Comparison of ENCODE assay signal across 1 cellular context in the genomic region with DNA sequence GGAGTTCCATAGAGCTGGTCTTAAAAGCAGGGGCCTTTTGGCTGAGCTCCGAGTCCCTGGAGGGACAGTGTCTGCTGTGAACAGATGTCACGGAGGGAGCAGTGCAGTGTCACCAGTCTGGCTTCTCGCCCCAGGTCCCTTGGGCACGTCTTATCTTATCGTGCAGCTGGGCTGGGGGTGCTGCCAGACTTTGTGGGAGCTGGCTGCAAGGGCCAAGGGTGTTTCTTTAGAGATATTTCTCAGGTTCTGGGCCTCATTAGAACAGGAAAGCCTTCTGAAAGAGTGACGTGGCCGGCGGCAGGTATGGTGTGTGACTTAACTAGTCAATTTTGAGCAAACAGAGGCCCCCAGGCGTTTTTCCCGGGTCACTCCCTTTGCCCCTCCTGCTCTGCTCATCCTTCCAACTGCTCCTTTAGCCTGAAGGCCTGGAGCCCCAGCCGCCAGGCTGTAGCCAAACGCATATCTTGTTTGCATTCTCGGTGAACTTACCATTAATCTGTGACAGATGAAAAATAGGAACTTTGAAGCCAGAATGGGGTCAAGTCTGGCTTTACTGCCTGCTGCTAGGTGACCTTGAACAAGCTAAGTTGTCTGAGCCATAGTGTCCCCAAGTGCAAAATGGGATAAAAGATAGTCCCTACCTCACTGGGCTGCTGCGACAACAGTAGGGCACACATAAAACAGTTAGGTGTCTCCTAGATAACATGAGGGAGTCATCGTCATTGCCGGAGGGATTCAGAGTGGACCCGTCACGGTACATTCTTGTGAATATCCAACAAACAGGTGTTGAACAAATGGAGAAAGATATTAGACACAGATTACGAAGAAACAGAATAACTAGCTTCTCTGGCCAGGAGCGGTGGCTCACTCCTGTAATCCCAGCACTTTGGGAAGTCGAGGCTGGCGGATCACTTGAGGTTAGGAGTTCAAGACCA.
A peak's percentile ranks its signal among the peaks of the same experiment; 100 is the strongest.
TF ChIP-seq lines count a peak whose summit lies in the region.

No MANE protein-coding gene starts in this region.

TF ChIP-seq in K562, 482 proteins besides CTCF, POLR2A, EP300 and RAD21 (continued from another document and continues in another):
- TF ChIP-seq, protein P1, sequence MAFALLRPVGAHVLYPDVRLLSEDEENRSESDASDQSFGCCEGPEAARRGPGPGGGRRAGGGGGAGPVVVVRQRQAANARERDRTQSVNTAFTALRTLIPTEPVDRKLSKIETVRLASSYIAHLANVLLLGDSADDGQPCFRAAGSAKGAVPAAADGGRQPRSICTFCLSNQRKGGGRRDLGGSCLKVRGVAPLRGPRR (CRISPR knock-in tag; IDR thresholded peaks at IDR 0.05): no peak
- peak; percentile 22; the same call in 1 of the 2 replicates for TF ChIP-seq NR2C1 (IDR thresholded peaks at IDR 0.05)
- TF ChIP-seq NR2C1 (tag; IDR thresholded peaks at IDR 0.05): no peak; the same call in 1 of the 2 replicates
- no peak for TF ChIP-seq ZNF140 (CRISPR knock-in tag; IDR thresholded peaks at IDR 0.05)
- no peak for TF ChIP-seq HNRNPH1 (optimal IDR thresholded peaks at IDR 0.05; ENCODE audit: low read depth, low read length)
- TF ChIP-seq ZNF239 (CRISPR knock-in tag; IDR thresholded peaks at IDR 0.05): no peak
- TF ChIP-seq KLF6 (CRISPR knock-in tag; IDR thresholded peaks at IDR 0.05; ENCODE audit: borderline replicate concordance): no peak
- no peak for TF ChIP-seq SMC3 (conservative IDR thresholded peaks at IDR 0.05; ENCODE audit: insufficient read depth, low read depth, low read length)
- no peak for TF ChIP-seq PHF20 (IDR thresholded peaks at IDR 0.05; ENCODE audit: partially characterized antibody)
- no peak; the same call in 1 of the 2 replicates for TF ChIP-seq NCOA1 (IDR thresholded peaks at IDR 0.05; ENCODE audit: low read depth)
- peak; percentile 98 for TF ChIP-seq GATA2 (CRISPR knock-in tag; IDR thresholded peaks at IDR 0.05)
- TF ChIP-seq, protein P2, sequence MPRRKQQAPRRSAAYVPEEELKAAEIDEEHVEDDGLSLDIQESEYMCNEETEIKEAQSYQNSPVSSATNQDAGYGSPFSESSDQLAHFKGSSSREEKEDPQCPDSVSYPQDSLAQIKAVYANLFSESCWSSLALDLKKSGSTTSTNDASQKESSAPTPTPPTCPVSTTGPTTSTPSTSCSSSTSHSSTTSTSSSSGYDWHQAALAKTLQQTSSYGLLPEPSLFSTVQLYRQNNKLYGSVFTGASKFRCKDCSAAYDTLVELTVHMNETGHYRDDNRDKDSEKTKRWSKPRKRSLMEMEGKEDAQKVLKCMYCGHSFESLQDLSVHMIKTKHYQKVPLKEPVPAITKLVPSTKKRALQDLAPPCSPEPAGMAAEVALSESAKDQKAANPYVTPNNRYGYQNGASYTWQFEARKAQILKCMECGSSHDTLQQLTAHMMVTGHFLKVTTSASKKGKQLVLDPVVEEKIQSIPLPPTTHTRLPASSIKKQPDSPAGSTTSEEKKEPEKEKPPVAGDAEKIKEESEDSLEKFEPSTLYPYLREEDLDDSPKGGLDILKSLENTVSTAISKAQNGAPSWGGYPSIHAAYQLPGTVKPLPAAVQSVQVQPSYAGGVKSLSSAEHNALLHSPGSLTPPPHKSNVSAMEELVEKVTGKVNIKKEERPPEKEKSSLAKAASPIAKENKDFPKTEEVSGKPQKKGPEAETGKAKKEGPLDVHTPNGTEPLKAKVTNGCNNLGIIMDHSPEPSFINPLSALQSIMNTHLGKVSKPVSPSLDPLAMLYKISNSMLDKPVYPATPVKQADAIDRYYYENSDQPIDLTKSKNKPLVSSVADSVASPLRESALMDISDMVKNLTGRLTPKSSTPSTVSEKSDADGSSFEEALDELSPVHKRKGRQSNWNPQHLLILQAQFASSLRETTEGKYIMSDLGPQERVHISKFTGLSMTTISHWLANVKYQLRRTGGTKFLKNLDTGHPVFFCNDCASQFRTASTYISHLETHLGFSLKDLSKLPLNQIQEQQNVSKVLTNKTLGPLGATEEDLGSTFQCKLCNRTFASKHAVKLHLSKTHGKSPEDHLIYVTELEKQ (CRISPR knock-in tag; IDR thresholded peaks at IDR 0.05): no peak
- no peak for TF ChIP-seq TSC22D4 (tag; IDR thresholded peaks at IDR 0.05)
- TF ChIP-seq, protein P3, sequence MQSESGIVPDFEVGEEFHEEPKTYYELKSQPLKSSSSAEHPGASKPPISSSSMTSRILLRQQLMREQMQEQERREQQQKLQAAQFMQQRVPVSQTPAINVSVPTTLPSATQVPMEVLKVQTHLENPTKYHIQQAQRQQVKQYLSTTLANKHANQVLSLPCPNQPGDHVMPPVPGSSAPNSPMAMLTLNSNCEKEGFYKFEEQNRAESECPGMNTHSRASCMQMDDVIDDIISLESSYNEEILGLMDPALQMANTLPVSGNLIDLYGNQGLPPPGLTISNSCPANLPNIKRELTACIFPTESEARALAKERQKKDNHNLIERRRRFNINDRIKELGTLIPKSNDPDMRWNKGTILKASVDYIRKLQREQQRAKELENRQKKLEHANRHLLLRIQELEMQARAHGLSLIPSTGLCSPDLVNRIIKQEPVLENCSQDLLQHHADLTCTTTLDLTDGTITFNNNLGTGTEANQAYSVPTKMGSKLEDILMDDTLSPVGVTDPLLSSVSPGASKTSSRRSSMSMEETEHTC (IDR thresholded peaks at IDR 0.05): peak; percentile 65; the same call in 1 of the 2 replicates
- TF ChIP-seq, protein P4, sequence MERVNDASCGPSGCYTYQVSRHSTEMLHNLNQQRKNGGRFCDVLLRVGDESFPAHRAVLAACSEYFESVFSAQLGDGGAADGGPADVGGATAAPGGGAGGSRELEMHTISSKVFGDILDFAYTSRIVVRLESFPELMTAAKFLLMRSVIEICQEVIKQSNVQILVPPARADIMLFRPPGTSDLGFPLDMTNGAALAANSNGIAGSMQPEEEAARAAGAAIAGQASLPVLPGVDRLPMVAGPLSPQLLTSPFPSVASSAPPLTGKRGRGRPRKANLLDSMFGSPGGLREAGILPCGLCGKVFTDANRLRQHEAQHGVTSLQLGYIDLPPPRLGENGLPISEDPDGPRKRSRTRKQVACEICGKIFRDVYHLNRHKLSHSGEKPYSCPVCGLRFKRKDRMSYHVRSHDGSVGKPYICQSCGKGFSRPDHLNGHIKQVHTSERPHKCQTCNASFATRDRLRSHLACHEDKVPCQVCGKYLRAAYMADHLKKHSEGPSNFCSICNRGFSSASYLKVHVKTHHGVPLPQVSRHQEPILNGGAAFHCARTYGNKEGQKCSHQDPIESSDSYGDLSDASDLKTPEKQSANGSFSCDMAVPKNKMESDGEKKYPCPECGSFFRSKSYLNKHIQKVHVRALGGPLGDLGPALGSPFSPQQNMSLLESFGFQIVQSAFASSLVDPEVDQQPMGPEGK (CRISPR knock-in tag; IDR thresholded peaks at IDR 0.05; ENCODE audit: borderline replicate concordance): no peak
- TF ChIP-seq BHLHE40 (IDR thresholded peaks at IDR 0.05; ENCODE audit: low read length): peak; percentile 77
- TF ChIP-seq LCOR (CRISPR knock-in tag; IDR thresholded peaks at IDR 0.05): peak; percentile 75; the same call in 1 of the 2 replicates
- peak; percentile 82 for TF ChIP-seq ZFX (CRISPR knock-in tag; IDR thresholded peaks at IDR 0.05)
- peak; percentile 72 for TF ChIP-seq ZNF584 (CRISPR knock-in tag; IDR thresholded peaks at IDR 0.05; ENCODE audit: low read depth)
- no peak for TF ChIP-seq SRSF9 (IDR thresholded peaks at IDR 0.05; ENCODE audit: borderline replicate concordance, low read depth, low read length)
- no peak for TF ChIP-seq CBFB (CRISPR knock-in tag; IDR thresholded peaks at IDR 0.05)
- no peak for TF ChIP-seq HNRNPLL (IDR thresholded peaks at IDR 0.05; ENCODE audit: low read depth, low read length, poor library complexity, severe bottlenecking)
- peak; percentile 96 for TF ChIP-seq MTA2 (IDR thresholded peaks at IDR 0.05; ENCODE audit: low read depth)
- TF ChIP-seq KLF10 (CRISPR knock-in tag; IDR thresholded peaks at IDR 0.05): no peak
- TF ChIP-seq PRMT5 (CRISPR knock-in tag; IDR thresholded peaks at IDR 0.05): no peak
- no peak; the same call in none of the 2 replicates for TF ChIP-seq MAFG (tag; conservative IDR thresholded peaks at IDR 0.05)
- no peak for TF ChIP-seq ZFP30 (CRISPR knock-in tag; IDR thresholded peaks at IDR 0.05; ENCODE audit: borderline replicate concordance)
- peak; percentile 93 for TF ChIP-seq SOX6 (IDR thresholded peaks at IDR 0.05)
- no peak for TF ChIP-seq STAG1 (CRISPR knock-in tag; IDR thresholded peaks at IDR 0.05; ENCODE audit: borderline replicate concordance)
- TF ChIP-seq HCFC1 (IDR thresholded peaks at IDR 0.05; ENCODE audit: low read depth, low read length): no peak
- TF ChIP-seq, protein P5, sequence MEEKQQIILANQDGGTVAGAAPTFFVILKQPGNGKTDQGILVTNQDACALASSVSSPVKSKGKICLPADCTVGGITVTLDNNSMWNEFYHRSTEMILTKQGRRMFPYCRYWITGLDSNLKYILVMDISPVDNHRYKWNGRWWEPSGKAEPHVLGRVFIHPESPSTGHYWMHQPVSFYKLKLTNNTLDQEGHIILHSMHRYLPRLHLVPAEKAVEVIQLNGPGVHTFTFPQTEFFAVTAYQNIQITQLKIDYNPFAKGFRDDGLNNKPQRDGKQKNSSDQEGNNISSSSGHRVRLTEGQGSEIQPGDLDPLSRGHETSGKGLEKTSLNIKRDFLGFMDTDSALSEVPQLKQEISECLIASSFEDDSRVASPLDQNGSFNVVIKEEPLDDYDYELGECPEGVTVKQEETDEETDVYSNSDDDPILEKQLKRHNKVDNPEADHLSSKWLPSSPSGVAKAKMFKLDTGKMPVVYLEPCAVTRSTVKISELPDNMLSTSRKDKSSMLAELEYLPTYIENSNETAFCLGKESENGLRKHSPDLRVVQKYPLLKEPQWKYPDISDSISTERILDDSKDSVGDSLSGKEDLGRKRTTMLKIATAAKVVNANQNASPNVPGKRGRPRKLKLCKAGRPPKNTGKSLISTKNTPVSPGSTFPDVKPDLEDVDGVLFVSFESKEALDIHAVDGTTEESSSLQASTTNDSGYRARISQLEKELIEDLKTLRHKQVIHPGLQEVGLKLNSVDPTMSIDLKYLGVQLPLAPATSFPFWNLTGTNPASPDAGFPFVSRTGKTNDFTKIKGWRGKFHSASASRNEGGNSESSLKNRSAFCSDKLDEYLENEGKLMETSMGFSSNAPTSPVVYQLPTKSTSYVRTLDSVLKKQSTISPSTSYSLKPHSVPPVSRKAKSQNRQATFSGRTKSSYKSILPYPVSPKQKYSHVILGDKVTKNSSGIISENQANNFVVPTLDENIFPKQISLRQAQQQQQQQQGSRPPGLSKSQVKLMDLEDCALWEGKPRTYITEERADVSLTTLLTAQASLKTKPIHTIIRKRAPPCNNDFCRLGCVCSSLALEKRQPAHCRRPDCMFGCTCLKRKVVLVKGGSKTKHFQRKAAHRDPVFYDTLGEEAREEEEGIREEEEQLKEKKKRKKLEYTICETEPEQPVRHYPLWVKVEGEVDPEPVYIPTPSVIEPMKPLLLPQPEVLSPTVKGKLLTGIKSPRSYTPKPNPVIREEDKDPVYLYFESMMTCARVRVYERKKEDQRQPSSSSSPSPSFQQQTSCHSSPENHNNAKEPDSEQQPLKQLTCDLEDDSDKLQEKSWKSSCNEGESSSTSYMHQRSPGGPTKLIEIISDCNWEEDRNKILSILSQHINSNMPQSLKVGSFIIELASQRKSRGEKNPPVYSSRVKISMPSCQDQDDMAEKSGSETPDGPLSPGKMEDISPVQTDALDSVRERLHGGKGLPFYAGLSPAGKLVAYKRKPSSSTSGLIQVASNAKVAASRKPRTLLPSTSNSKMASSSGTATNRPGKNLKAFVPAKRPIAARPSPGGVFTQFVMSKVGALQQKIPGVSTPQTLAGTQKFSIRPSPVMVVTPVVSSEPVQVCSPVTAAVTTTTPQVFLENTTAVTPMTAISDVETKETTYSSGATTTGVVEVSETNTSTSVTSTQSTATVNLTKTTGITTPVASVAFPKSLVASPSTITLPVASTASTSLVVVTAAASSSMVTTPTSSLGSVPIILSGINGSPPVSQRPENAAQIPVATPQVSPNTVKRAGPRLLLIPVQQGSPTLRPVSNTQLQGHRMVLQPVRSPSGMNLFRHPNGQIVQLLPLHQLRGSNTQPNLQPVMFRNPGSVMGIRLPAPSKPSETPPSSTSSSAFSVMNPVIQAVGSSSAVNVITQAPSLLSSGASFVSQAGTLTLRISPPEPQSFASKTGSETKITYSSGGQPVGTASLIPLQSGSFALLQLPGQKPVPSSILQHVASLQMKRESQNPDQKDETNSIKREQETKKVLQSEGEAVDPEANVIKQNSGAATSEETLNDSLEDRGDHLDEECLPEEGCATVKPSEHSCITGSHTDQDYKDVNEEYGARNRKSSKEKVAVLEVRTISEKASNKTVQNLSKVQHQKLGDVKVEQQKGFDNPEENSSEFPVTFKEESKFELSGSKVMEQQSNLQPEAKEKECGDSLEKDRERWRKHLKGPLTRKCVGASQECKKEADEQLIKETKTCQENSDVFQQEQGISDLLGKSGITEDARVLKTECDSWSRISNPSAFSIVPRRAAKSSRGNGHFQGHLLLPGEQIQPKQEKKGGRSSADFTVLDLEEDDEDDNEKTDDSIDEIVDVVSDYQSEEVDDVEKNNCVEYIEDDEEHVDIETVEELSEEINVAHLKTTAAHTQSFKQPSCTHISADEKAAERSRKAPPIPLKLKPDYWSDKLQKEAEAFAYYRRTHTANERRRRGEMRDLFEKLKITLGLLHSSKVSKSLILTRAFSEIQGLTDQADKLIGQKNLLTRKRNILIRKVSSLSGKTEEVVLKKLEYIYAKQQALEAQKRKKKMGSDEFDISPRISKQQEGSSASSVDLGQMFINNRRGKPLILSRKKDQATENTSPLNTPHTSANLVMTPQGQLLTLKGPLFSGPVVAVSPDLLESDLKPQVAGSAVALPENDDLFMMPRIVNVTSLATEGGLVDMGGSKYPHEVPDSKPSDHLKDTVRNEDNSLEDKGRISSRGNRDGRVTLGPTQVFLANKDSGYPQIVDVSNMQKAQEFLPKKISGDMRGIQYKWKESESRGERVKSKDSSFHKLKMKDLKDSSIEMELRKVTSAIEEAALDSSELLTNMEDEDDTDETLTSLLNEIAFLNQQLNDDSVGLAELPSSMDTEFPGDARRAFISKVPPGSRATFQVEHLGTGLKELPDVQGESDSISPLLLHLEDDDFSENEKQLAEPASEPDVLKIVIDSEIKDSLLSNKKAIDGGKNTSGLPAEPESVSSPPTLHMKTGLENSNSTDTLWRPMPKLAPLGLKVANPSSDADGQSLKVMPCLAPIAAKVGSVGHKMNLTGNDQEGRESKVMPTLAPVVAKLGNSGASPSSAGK (IDR thresholded peaks at IDR 0.05): no peak; the same call in 1 of the 2 replicates
- no peak for TF ChIP-seq SAFB (IDR thresholded peaks at IDR 0.05; ENCODE audit: borderline replicate concordance, low read depth, low read length)
- no peak for TF ChIP-seq ZNF77 (CRISPR knock-in tag; IDR thresholded peaks at IDR 0.05)
- no peak for TF ChIP-seq TAF7 (tag; IDR thresholded peaks at IDR 0.05)
- TF ChIP-seq MBD2 (IDR thresholded peaks at IDR 0.05; ENCODE audit: borderline replicate concordance, low read depth): 0 out of 2 replicates have a peak, but pooled peaks have one; percentile 58
- peak; percentile 84 for TF ChIP-seq SMAD1 (IDR thresholded peaks at IDR 0.05; ENCODE audit: low read depth, low read length, partially characterized antibody)
- no peak for TF ChIP-seq POLR2G (IDR thresholded peaks at IDR 0.05; ENCODE audit: low read depth, low read length)
- TF ChIP-seq TARDBP (IDR thresholded peaks at IDR 0.05): peak; percentile 81; the same call in 1 of the 2 replicates
- TF ChIP-seq FUS (optimal IDR thresholded peaks at IDR 0.05; ENCODE audit: low read depth, low read length): no peak
- TF ChIP-seq HOXB6 (CRISPR knock-in tag; IDR thresholded peaks at IDR 0.05; ENCODE audit: borderline replicate concordance): no peak
- TF ChIP-seq NONO (IDR thresholded peaks at IDR 0.05; ENCODE audit: low read depth in 2 of 2, low read length in 1 of 2): peak in 1 of 2 experiments; percentile 85; a peak in 2 of 4 replicates
- TF ChIP-seq ZNF778 (CRISPR knock-in tag; IDR thresholded peaks at IDR 0.05): no peak
- no peak for TF ChIP-seq NFRKB (IDR thresholded peaks at IDR 0.05; ENCODE audit: low read depth)
- no peak for TF ChIP-seq RBM25 (IDR thresholded peaks at IDR 0.05; ENCODE audit: low read depth, low read length, severe bottlenecking)
